ENCODE assay signal across 1 cellular context in genomic region chrX:120549483-120550452, GRCh38.
TF ChIP-seq lines count a peak whose summit lies in the region.

No MANE protein-coding gene starts in this region.

TF ChIP-seq in K562, 482 proteins besides CTCF, POLR2A, EP300 and RAD21 (continued from another document and continues in another):
- TF ChIP-seq CEBPG (CRISPR knock-in tag; IDR thresholded peaks at IDR 0.05) (no peak), CEBPG (tag; conservative IDR thresholded peaks at IDR 0.05 in 1 of 2, IDR thresholded peaks at IDR 0.05 in 1 of 2) (no peak), MNT (conservative IDR thresholded peaks at IDR 0.05) (peak; percentile 34 to 53; a peak in 2 of 4 replicates), YBX1 (IDR thresholded peaks at IDR 0.05) (no peak), RNF2 (IDR thresholded peaks at IDR 0.05) (no peak), NR1H2 (CRISPR knock-in tag; IDR thresholded peaks at IDR 0.05) (no peak), ZNF316 (IDR thresholded peaks at IDR 0.05) (no peak), TCFL5 (CRISPR knock-in tag; conservative IDR thresholded peaks at IDR 0.05) (no peak), LARP7 (IDR thresholded peaks at IDR 0.05) (no peak), USF1 (CRISPR knock-in tag; IDR thresholded peaks at IDR 0.05) (peak; percentile 60), ZNF449 (CRISPR knock-in tag; IDR thresholded peaks at IDR 0.05) (no peak), XRCC4 (IDR thresholded peaks at IDR 0.05; ENCODE audit: extremely low read depth, insufficient read depth, insufficient read length) (no peak), LEF1 (IDR thresholded peaks at IDR 0.05) (no peak), MAFF (IDR thresholded peaks at IDR 0.05; ENCODE audit: low read length) (no peak), ZNF830 (CRISPR knock-in tag; IDR thresholded peaks at IDR 0.05) (no peak), UBTF (IDR thresholded peaks at IDR 0.05; ENCODE audit: borderline replicate concordance in 1 of 2, low read depth in 2 of 2, low read length in 2 of 2) (no peak), ZZZ3 (IDR thresholded peaks at IDR 0.05) (no peak), ARID1B (IDR thresholded peaks at IDR 0.05) (peak; percentile 94), PURB (CRISPR knock-in tag; IDR thresholded peaks at IDR 0.05; ENCODE audit: low read depth) (no peak), ZBTB8A (IDR thresholded peaks at IDR 0.05; ENCODE audit: partially characterized antibody) (no peak), ZNF311 (CRISPR knock-in tag; IDR thresholded peaks at IDR 0.05) (no peak), SP2 (IDR thresholded peaks at IDR 0.05; ENCODE audit: extremely low read depth, low read depth, low read length, poor library complexity, severe bottlenecking) (no peak), ESRRB (CRISPR knock-in tag; IDR thresholded peaks at IDR 0.05; ENCODE audit: borderline replicate concordance) (no peak), ETV1 (tag; conservative IDR thresholded peaks at IDR 0.05; ENCODE audit: low read depth) (peak; percentile 59), ZNF121 (CRISPR knock-in tag; conservative IDR thresholded peaks at IDR 0.05) (no peak), PTRF (tag; IDR thresholded peaks at IDR 0.05) (no peak), ZNF282 (CRISPR knock-in tag; IDR thresholded peaks at IDR 0.05) (no peak), RFX5 (IDR thresholded peaks at IDR 0.05; ENCODE audit: low read depth, low read length) (0 out of 2 replicates have a peak, but pooled peaks have one; percentile 14), CSDE1 (IDR thresholded peaks at IDR 0.05) (no peak), TAL1 (IDR thresholded peaks at IDR 0.05) (peak; percentile 29), ARID3B (CRISPR knock-in tag; IDR thresholded peaks at IDR 0.05; ENCODE audit: borderline replicate concordance) (no peak), CCAR2 (IDR thresholded peaks at IDR 0.05; ENCODE audit: low read depth, low read length) (no peak), KDM5B (IDR thresholded peaks at IDR 0.05; ENCODE audit: insufficient replicate concordance, low read depth, low read length) (no peak), ZNF41 (CRISPR knock-in tag; conservative IDR thresholded peaks at IDR 0.05) (no peak), TRIM24 (IDR thresholded peaks at IDR 0.05) (peak in 1 of 2 experiments; percentile 35; a peak in 1 of 4 replicates), JUND (IDR thresholded peaks at IDR 0.05; ENCODE audit: borderline replicate concordance, low read depth, low read length) (peak; percentile 97), JUND (tag; IDR thresholded peaks at IDR 0.05; ENCODE audit: borderline replicate concordance, low read depth, low read length) (peak; percentile 95; the same call in 2 of the 3 replicates), TEAD2 (tag; IDR thresholded peaks at IDR 0.05) (no peak), ZNF23 (CRISPR knock-in tag; IDR thresholded peaks at IDR 0.05) (no peak), IRF2 (CRISPR knock-in tag; IDR thresholded peaks at IDR 0.05) (no peak), FOXA3 (CRISPR knock-in tag; conservative IDR thresholded peaks at IDR 0.05 in 1 of 2, IDR thresholded peaks at IDR 0.05 in 1 of 2) (peak; percentile 99), POLR2AphosphoS5 (IDR thresholded peaks at IDR 0.05; ENCODE audit: control insufficient read depth, insufficient read depth, low read depth, low read length) (no peak), ZNF146 (CRISPR knock-in tag; IDR thresholded peaks at IDR 0.05; ENCODE audit: unreplicated experiment) (no peak), NFYB (IDR thresholded peaks at IDR 0.05; ENCODE audit: extremely low read depth, insufficient read length) (no peak), TEAD1 (CRISPR knock-in tag; IDR thresholded peaks at IDR 0.05) (peak; percentile 38 to 79; a peak in 1 of 4 replicates), POLR2G (IDR thresholded peaks at IDR 0.05; ENCODE audit: low read depth, low read length) (no peak), CHD1 (IDR thresholded peaks at IDR 0.05; ENCODE audit: low read length) (no peak), ZNF184 (CRISPR knock-in tag; IDR thresholded peaks at IDR 0.05) (no peak), ZNF133 (CRISPR knock-in tag; IDR thresholded peaks at IDR 0.05) (no peak), ZBTB34 (CRISPR knock-in tag; IDR thresholded peaks at IDR 0.05) (no peak)
- TF ChIP-seq, protein P1, sequence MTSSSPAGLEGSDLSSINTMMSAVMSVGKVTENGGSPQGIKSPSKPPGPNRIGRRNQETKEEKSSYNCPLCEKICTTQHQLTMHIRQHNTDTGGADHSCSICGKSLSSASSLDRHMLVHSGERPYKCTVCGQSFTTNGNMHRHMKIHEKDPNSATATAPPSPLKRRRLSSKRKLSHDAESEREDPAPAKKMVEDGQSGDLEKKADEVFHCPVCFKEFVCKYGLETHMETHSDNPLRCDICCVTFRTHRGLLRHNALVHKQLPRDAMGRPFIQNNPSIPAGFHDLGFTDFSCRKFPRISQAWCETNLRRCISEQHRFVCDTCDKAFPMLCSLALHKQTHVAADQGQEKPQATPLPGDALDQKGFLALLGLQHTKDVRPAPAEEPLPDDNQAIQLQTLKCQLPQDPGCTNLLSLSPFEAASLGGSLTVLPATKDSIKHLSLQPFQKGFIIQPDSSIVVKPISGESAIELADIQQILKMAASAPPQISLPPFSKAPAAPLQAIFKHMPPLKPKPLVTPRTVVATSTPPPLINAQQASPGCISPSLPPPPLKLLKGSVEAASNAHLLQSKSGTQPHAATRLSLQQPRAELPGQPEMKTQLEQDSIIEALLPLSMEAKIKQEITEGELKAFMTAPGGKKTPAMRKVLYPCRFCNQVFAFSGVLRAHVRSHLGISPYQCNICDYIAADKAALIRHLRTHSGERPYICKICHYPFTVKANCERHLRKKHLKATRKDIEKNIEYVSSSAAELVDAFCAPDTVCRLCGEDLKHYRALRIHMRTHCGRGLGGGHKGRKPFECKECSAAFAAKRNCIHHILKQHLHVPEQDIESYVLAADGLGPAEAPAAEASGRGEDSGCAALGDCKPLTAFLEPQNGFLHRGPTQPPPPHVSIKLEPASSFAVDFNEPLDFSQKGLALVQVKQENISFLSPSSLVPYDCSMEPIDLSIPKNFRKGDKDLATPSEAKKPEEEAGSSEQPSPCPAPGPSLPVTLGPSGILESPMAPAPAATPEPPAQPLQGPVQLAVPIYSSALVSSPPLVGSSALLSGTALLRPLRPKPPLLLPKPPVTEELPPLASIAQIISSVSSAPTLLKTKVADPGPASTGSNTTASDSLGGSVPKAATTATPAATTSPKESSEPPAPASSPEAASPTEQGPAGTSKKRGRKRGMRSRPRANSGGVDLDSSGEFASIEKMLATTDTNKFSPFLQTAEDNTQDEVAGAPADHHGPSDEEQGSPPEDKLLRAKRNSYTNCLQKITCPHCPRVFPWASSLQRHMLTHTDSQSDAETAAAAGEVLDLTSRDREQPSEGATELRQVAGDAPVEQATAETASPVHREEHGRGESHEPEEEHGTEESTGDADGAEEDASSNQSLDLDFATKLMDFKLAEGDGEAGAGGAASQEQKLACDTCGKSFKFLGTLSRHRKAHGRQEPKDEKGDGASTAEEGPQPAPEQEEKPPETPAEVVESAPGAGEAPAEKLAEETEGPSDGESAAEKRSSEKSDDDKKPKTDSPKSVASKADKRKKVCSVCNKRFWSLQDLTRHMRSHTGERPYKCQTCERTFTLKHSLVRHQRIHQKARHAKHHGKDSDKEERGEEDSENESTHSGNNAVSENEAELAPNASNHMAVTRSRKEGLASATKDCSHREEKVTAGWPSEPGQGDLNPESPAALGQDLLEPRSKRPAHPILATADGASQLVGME (CRISPR knock-in tag; IDR thresholded peaks at IDR 0.05) = no peak
- TF ChIP-seq, protein P2, sequence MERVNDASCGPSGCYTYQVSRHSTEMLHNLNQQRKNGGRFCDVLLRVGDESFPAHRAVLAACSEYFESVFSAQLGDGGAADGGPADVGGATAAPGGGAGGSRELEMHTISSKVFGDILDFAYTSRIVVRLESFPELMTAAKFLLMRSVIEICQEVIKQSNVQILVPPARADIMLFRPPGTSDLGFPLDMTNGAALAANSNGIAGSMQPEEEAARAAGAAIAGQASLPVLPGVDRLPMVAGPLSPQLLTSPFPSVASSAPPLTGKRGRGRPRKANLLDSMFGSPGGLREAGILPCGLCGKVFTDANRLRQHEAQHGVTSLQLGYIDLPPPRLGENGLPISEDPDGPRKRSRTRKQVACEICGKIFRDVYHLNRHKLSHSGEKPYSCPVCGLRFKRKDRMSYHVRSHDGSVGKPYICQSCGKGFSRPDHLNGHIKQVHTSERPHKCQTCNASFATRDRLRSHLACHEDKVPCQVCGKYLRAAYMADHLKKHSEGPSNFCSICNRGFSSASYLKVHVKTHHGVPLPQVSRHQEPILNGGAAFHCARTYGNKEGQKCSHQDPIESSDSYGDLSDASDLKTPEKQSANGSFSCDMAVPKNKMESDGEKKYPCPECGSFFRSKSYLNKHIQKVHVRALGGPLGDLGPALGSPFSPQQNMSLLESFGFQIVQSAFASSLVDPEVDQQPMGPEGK (CRISPR knock-in tag; IDR thresholded peaks at IDR 0.05; ENCODE audit: borderline replicate concordance) = no peak
- TF ChIP-seq, protein P3, sequence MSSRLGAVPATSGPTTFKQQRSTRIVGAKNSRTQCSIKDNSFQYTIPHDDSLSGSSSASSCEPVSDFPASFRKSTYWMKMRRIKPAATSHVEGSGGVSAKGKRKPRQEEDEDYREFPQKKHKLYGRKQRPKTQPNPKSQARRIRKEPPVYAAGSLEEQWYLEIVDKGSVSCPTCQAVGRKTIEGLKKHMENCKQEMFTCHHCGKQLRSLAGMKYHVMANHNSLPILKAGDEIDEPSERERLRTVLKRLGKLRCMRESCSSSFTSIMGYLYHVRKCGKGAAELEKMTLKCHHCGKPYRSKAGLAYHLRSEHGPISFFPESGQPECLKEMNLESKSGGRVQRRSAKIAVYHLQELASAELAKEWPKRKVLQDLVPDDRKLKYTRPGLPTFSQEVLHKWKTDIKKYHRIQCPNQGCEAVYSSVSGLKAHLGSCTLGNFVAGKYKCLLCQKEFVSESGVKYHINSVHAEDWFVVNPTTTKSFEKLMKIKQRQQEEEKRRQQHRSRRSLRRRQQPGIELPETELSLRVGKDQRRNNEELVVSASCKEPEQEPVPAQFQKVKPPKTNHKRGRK (tag; IDR thresholded peaks at IDR 0.05) = no peak
